Comparison of ENCODE assay signal across 8 cellular contexts in the genomic region with DNA sequence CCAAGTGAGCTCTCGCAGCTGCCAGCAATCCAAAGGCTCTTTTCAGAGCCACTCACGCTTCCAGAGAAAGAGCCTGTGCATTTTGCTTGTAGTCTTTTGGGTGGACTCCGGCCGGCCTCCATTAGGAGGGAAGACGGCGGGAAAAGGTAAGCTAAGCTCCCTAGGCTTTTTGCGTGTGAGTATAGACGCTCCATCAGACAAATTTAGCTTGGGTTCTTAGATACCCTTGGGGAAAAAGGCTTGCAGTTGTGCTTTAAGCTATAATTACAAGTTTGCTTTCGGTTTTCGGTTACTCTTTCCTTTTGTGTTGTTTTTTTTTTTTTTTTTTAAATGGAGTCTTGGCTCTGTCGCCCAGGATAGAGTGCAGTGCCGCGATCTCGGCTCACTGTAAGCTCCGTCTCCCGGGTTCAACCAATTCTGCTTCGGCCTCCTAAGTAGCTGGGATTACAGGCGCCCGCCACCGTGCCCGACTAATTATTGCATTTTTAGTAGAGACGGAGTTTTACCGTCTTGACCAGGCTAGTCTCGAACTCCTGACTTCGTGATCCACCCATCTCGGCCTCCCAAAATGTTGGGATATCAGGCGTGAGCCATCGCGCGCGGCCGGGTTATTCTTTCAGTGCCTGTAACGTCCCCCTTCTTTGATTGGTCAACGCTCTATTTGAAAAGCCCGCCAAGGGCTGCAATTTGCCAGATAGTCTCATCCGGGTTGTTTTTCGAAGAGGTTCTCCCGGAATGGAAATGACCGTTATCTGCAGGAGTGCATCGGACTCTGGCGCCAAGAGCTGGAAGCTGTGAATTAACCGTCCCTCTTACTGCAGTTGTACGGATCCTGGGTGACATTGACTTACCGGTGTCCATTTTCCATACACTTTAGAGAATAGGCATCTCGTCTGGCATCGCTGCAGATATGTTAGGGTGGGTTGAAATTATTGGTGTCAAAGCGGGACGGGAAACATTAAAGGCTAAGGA. TPM values are rescaled to one million over a fixed set of nuclear protein-coding genes. Genes with fewer than 3 reads are reported as not detected.
DNase-seq lines count a peak whose midpoint lies in the region; ATAC-seq, FAIRE-seq and TF ChIP-seq lines count a peak whose summit lies in the region.

No MANE protein-coding gene starts in this region.

- TF ChIP-seq RAD21 in GM12878 (IDR thresholded peaks at IDR 0.05; ENCODE audit: insufficient read depth, low read depth, low read length), result no peak

- H3K36me3 ChIP-seq in GM12878 (ENCODE audit: control insufficient read depth in 2 of 2, insufficient read depth in 2 of 2, low read length in 1 of 2), result no peaks in the 10 kb centered on the region
- no peaks in the 10 kb centered on the region for H3K36me3 ChIP-seq in hepatocyte (replicated peaks; ENCODE audit: insufficient read depth, low read depth)
- no peaks in the 10 kb centered on the region for H3K36me3 ChIP-seq in rectal smooth muscle tissue (ENCODE audit: control insufficient read depth, insufficient read depth, low read length)

- no peak; the same call in none of the 2 replicates for TF ChIP-seq POLR2A in GM12878 (IDR thresholded peaks at IDR 0.05; ENCODE audit: low read depth, low read length)

- TF ChIP-seq EP300 in GM12878 (IDR thresholded peaks at IDR 0.05; ENCODE audit: borderline replicate concordance in 1 of 2, control insufficient read depth in 1 of 2, low read depth in 2 of 2, low read length in 2 of 2), result peak in 1 of 2 experiments; percentile 44; a peak in 1 of 4 replicates

- RAD21 ChIA-PET in GM12878 (lab: Charles Lee; ENCODE audit: unreplicated experiment), result interaction anchor here (0.6 to 7.7 kb wide), 29 partner anchors 22 to 1771 kb away, joined by 3 to 141 read pairs (median 5); a partner anchor contains a TSS

- H4K20me1 ChIP-seq in GM12878 (ENCODE audit: control insufficient read depth, insufficient read depth) (no peaks in the 10 kb centered on the region), hepatocyte (ENCODE audit: insufficient read depth, poor library complexity, severe bottlenecking) (no peaks in the 10 kb centered on the region)

- H2AFZ ChIP-seq in GM12878 (ENCODE audit: control insufficient read depth, low read depth, low read length) (peak overlapping the region; percentile 76), hepatocyte (peak overlapping the region; percentile 97)

- no peaks in the 10 kb centered on the region for H3K9me3 Mint-ChIP-seq in T-helper 2 cell treated with Interferon-gamma antibody and Interleukin-4, amounts not matched to agents 5 μg/mL and 100 μg/mL, for 36 hours

- H3K4me1 ChIP-seq in GM12878 (ENCODE audit: control insufficient read depth, insufficient read depth, low read length), result peaks cover 16% of the 10 kb centered on the region; the same call in 1 of the 2 replicates
- H3K4me1 ChIP-seq in hepatocyte (ENCODE audit: insufficient read depth), result peaks cover 18% of the 10 kb centered on the region
- H3K4me1 ChIP-seq in rectal smooth muscle tissue (ENCODE audit: control insufficient read depth, insufficient read depth, low read length), result peaks cover 2% of the 10 kb centered on the region

- no peak overlapping the region for H3K4me3 Mint-ChIP-seq in T-helper 2 cell treated with Interferon-gamma antibody and Interleukin-4, amounts not matched to agents 5 μg/mL and 100 μg/mL, for 36 hours

- in situ Hi-C loops in GM12878 (cut with MboI), result loop anchor here (5.0 to 10.0 kb wide), 5 partner anchors 57 to 1862 kb away; partner anchors contain the start of gene ZNF184

- FAIRE-seq in GM12878 (lab: Jason Lieb, UNC), result peak; percentile 87

- H3K4me1 Mint-ChIP-seq in T-helper 2 cell treated with Interferon-gamma antibody and Interleukin-4, amounts not matched to agents 5 μg/mL and 100 μg/mL, for 36 hours (ENCODE audit: low read depth), result peaks cover 25% of the 10 kb centered on the region

- H3K27ac ChIP-seq in GM12878 (ENCODE audit: control insufficient read depth, insufficient read depth) (peak overlapping the region; percentile 92), hepatocyte (peak overlapping the region; percentile 96), rectal smooth muscle tissue (ENCODE audit: low read depth, low read length) (peak overlapping the region; percentile 92)

- peak overlapping the region; percentile 93 for H3K9ac ChIP-seq in GM12878 (ENCODE audit: control insufficient read depth, insufficient read depth, low read length)
- H3K9ac ChIP-seq in rectal smooth muscle tissue (ENCODE audit: low read length), result peak overlapping the region; percentile 76

- H3K36me3 Mint-ChIP-seq in T-helper 2 cell treated with Interferon-gamma antibody and Interleukin-4, amounts not matched to agents 5 μg/mL and 100 μg/mL, for 36 hours (ENCODE audit: low read depth), result peaks cover 9% of the 10 kb centered on the region

- H3K27me3 ChIP-seq in GM12878 (replicated peaks in 1 of 2; ENCODE audit: control insufficient read depth in 2 of 2, insufficient read depth in 2 of 2, low read length in 1 of 2) (no peaks in the 10 kb centered on the region), hepatocyte (no peaks in the 10 kb centered on the region), rectal smooth muscle tissue (ENCODE audit: control insufficient read depth, insufficient read depth, low read length) (peaks cover 13% of the 10 kb centered on the region)

- H3K4me3 ChIP-seq in GM12875 (ENCODE audit: low read depth, low read length), result peak overlapping the region; percentile 43
- H3K4me3 ChIP-seq in GM12878, result peak overlapping the region; percentile 97
- peak overlapping the region; percentile 77 for H3K4me3 ChIP-seq in hepatocyte
- peak overlapping the region; percentile 99 for H3K4me3 ChIP-seq in rectal smooth muscle tissue (ENCODE audit: low read length)

- intact Hi-C loops in GM12878 (cut with micrococcal nuclease; ENCODE audit: unreplicated experiment), result loop anchor here (1.0 to 10.0 kb wide), 11 partner anchors 55 to 1867 kb away; partner anchors contain the start of gene ZNF184

- H3K4me2 ChIP-seq in GM12878 (ENCODE audit: control insufficient read depth, insufficient read depth) (peak overlapping the region; percentile 85), hepatocyte (peak overlapping the region; percentile 88)

- BruUV-seq in GM12878 (replicated peaks; lab: Mats Ljungman, UMichigan), result no TSS peak

- H3K9me3 ChIP-seq in GM12878 (replicated peaks; ENCODE audit: control insufficient read depth, insufficient read depth, low read length) (no peaks in the 10 kb centered on the region), hepatocyte (ENCODE audit: low read depth) (no peaks in the 10 kb centered on the region)

- H3K79me2 ChIP-seq in GM12878 (ENCODE audit: control insufficient read depth, insufficient read depth, low read length), result peaks cover 47% of the 10 kb centered on the region
- peaks cover 8% of the 10 kb centered on the region for H3K79me2 ChIP-seq in hepatocyte

- TF ChIP-seq CTCF in GM12875 (IDR thresholded peaks at IDR 0.05; ENCODE audit: borderline replicate concordance, insufficient read depth, low read depth, low read length) (no peak), GM12878 (IDR thresholded peaks at IDR 0.05 in 2 of 3, conservative IDR thresholded peaks at IDR 0.05 in 1 of 3; ENCODE audit: control insufficient read depth in 2 of 3, extremely low read depth in 1 of 3, insufficient read depth in 1 of 3, low read depth in 3 of 3, low read length in 3 of 3) (0 out of 6 replicates have a peak, but pooled peaks of 1 of the 3 experiments have one; percentile 0), hepatocyte (IDR thresholded peaks at IDR 0.05; ENCODE audit: poor library complexity) (no peak)

- DNase-seq in NCI-H1694 treated with DMSO at 0.1 percent for 48 hours (lab: John Stamatoyannopoulos, UW) (peak; percentile 83), GM12878 (ENCODE audit: low read depth, low spot score) (peak; percentile 70), hepatocyte (ENCODE audit: low spot score) (peak; percentile 94), 8988T (no peak)
- peak; percentile 83 for DNase-seq in T-helper 2 cell treated with Interferon-gamma antibody and Interleukin-4, amounts not matched to agents 5 μg/mL and 100 μg/mL, for 36 hours (ENCODE audit: low spot score)

- peaks cover 2% of the 10 kb centered on the region for H3K27me3 Mint-ChIP-seq in T-helper 2 cell treated with Interferon-gamma antibody and Interleukin-4, amounts not matched to agents 5 μg/mL and 100 μg/mL, for 36 hours (ENCODE audit: low read depth)

- peak; percentile 16 for ATAC-seq in GM12878
- ATAC-seq in HG03565 (IDR thresholded peaks at IDR 0.05; ENCODE audit: unreplicated experiment), result no peak

- POLR2A ChIA-PET in GM12878 (lab: Charles Lee), result interaction anchor here (0.6 to 7.9 kb wide), 20 partner anchors 8 to 1872 kb away, joined by 3 to 125 read pairs (median 6); a partner anchor contains a TSS

- WGBS in GM12878 (ENCODE audit: insufficient coverage, insufficient replicate concordance, low lambda C conversion rate, missing lambda C conversion rate), result under 1% methylated on average over 47 of the region's 48 CpGs
- under 1% methylated on average over 48 of the region's 48 CpGs for WGBS in hepatocyte (ENCODE audit: low lambda C conversion rate, missing lambda C conversion rate)

- H3K27ac Mint-ChIP-seq in T-helper 2 cell treated with Interferon-gamma antibody and Interleukin-4, amounts not matched to agents 5 μg/mL and 100 μg/mL, for 36 hours, result no peak overlapping the region

- CTCF ChIA-PET in GM12878 (lab: Yijun Ruan, JAX), result interaction anchor here (0.6 to 6.2 kb wide), 22 partner anchors 18 to 843 kb away, joined by 3 to 168 read pairs (median 6); partner anchors contain the start of gene OR2B2

- SMC1A ChIA-PET in GM12878 (lab: Charles Lee; ENCODE audit: uncharacterized antibody, unreplicated experiment), result interaction anchor here (0.7 to 8.0 kb wide), 15 partner anchors 23 to 764 kb away, joined by 3 to 160 read pairs (median 10); a partner anchor contains a TSS

- H3K9me2 ChIP-seq in hepatocyte (replicated peaks; ENCODE audit: insufficient read depth), result no peaks in the 10 kb centered on the region

RNA-seq across cellular contexts. Expression of gene OR2B2, which starts 18.1 kb away (rescaled TPM):
- total RNA-seq in GM12878 (2013; cell fraction: nucleolus; rRNA removed), result not detected in 2 replicates
- total RNA-seq in GM12878 (2014; rRNA removed), result not detected in 2 replicates
- not detected in 2 replicates for total RNA-seq in GM12878 (2014; rRNA removed; fragmentation: Illumina TruSeq; extraction: Trizol)
- total RNA-seq in GM12878 (2021), result not detected in 2 replicates
- not detected for polyA plus RNA-seq in GM12878 (2011; ENCODE audit: low read depth)
- not detected in 2 replicates for polyA plus RNA-seq in GM12878 (2011; rRNA removed)
- polyA plus RNA-seq in GM12878 (2011; cell fraction: cytosol; rRNA removed), result not detected in 2 replicates
- not detected in 2 replicates for polyA plus RNA-seq in GM12878 (2011; cell fraction: nucleus; rRNA removed)
- not detected in 2 replicates for polyA plus RNA-seq in GM12878 (2012)
- polyA plus RNA-seq in GM12878 (2014; fragmentation: Illumina TruSeq; extraction: Trizol), result not detected in 2 replicates
- polyA plus RNA-seq in GM12878 (2014; fragmentation: Nextera tagmentation; extraction: Ambion mirVana), result not detected
- polyA plus RNA-seq in GM12878 (2014; rRNA removed), result not detected in 2 replicates
- not detected for polyA plus RNA-seq in GM12878 (2016; fragmentation: Nextera tagmentation; extraction: Ambion mirVana)
- polyA minus RNA-seq in GM12878 (2011; rRNA and poly(A)+ RNA removed), result not detected in 2 replicates
- not detected in 2 replicates for polyA minus RNA-seq in GM12878 (2011; cell fraction: cytosol; rRNA and poly(A)+ RNA removed)
- not detected in 2 replicates for polyA minus RNA-seq in GM12878 (2011; cell fraction: nucleus; rRNA and poly(A)+ RNA removed)
- total RNA-seq in hepatocyte, result not detected in 2 replicates
- polyA plus RNA-seq in hepatocyte, result not detected in 2 replicates

Comparison
In these comparisons a context has a peak if more than half of its experiments do, and no peak if none do; other contexts are left out.
1. H3K4me3 ChIP-seq: peak in every context shown above with its lines; median percentile 99 in rectal smooth muscle tissue; 97 in GM12878; 77 in hepatocyte; 43 in GM12875.